ENCODE assay signal across 8 cellular contexts in the genomic region with DNA sequence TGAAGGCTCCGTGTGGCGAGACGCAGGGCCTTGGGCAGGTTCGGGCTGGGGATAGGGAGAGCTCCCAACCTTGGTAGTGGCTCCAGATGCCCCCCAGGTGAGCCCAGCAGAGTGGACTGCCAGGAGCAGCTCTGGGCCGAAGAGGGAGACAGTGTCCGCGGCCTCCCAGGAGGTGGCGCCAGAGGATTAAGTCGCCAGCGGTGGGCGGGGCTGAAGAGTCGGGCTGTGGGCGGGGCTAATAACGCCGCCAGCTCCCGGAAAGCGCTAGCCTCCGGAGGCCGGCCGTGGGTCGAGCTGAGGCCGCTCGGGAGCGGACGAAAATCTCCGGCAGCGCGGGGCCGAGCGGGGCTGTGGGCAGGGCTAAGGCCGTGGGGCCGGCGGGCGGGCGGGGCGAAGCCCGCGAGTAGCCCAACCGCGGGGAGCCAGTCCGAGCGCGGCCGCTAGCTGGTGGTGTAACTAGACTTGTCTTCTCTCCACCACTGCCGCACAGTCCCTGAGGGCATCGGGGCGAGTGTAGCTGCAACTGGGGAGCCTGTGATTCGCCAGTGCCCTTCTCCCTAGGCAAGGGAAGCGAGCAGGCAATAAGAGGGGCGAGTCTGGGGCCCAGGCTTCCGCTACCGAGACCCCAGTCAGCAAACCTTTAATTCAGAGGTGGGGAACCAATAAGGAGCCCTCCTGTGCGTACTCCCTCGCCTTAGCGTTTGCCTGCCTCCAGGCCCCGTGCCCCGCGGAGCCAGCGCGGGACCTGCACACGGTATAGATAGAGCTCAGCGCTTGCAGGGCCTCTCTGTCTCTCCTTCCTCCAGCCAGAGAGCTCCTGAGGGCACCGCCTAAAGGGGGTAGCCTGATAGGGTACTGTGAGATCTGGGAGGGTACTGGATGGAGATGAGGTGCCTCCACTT. TPM values are rescaled to one million over a fixed set of nuclear protein-coding genes. Genes with fewer than 3 reads are reported as not detected.
DNase-seq lines count a peak whose midpoint lies in the region; ATAC-seq and TF ChIP-seq lines count a peak whose summit lies in the region.

No MANE protein-coding gene starts in this region.

- H3K4me3 Mint-ChIP-seq in activated naive CD4-positive, alpha-beta T cell treated with anti-CD3 and anti-CD28 coated beads, Interleukin-2, amount 50 U/mL, for 24 hours: peak overlapping the region; percentile 80

- H3K4me1 ChIP-seq in testis: peaks cover 30% of the 10 kb centered on the region

- TF ChIP-seq CTCF in GM10266 (IDR thresholded peaks at IDR 0.05; ENCODE audit: control insufficient read depth, insufficient read depth, low read depth, missing control alignments) (peak; percentile 96), omental fat pad (IDR thresholded peaks at IDR 0.05) (peak in 2 of 3 donors; percentile 31 to 65), testis (IDR thresholded peaks at IDR 0.05) (peak; percentile 82 to 89 (median 83))

- peak overlapping the region; percentile 65 for H3K27ac Mint-ChIP-seq in activated naive CD4-positive, alpha-beta T cell treated with anti-CD3 and anti-CD28 coated beads, Interleukin-2, amount 50 U/mL, for 24 hours

- H3K27ac ChIP-seq in SK-N-MC: no peak overlapping the region
- H3K27ac ChIP-seq in testis: peak overlapping the region; percentile 72 to 81

- no peaks in the 10 kb centered on the region for H3K4me1 Mint-ChIP-seq in activated naive CD4-positive, alpha-beta T cell treated with anti-CD3 and anti-CD28 coated beads, Interleukin-2, amount 50 U/mL, for 24 hours

- H3K27me3 ChIP-seq in testis: no peaks in the 10 kb centered on the region

- intact Hi-C loops in testis (cut with DNase I; ENCODE audit: low total_unique reads): loop anchor here (10.0 kb wide), 1 partner anchor 135 kb away; the partner anchor contains the start of gene APEH

- H3K9me3 ChIP-seq in SK-N-MC (ENCODE audit: low read depth, low read length): no peaks in the 10 kb centered on the region
- H3K9me3 ChIP-seq in testis: no peaks in the 10 kb centered on the region

- H3K9me3 Mint-ChIP-seq in activated naive CD4-positive, alpha-beta T cell treated with anti-CD3 and anti-CD28 coated beads, Interleukin-2, amount 50 U/mL, for 24 hours: no peaks in the 10 kb centered on the region

- H3K27me3 Mint-ChIP-seq in activated naive CD4-positive, alpha-beta T cell treated with anti-CD3 and anti-CD28 coated beads, Interleukin-2, amount 50 U/mL, for 24 hours: peaks cover 2% of the 10 kb centered on the region

- no peaks in the 10 kb centered on the region for H3K36me3 Mint-ChIP-seq in activated naive CD4-positive, alpha-beta T cell treated with anti-CD3 and anti-CD28 coated beads, Interleukin-2, amount 50 U/mL, for 24 hours

- DNase-seq in GM10266 (ENCODE audit: extremely low spot score): peak; percentile 94
- DNase-seq in NCI-H1048 (lab: John Stamatoyannopoulos, UW): peak; percentile 88
- no peak for DNase-seq in SK-N-MC (ENCODE audit: low read depth, low spot score)
- DNase-seq in globus pallidus (ENCODE audit: low spot score): peak; percentile 91
- peak; percentile 88 for DNase-seq in omental fat pad (ENCODE audit: low spot score)
- DNase-seq in testis: peak; percentile 96

- ATAC-seq in HG02588 (IDR thresholded peaks at IDR 0.05; ENCODE audit: unreplicated experiment) (peak; percentile 92), omental fat pad (ENCODE audit: low FRiP score) (peak; percentile 100)

- no peak for TF ChIP-seq POLR2A in testis (IDR thresholded peaks at IDR 0.05)

- peak overlapping the region; percentile 75 for H3K4me3 ChIP-seq in SK-N-MC
- H3K4me3 ChIP-seq in testis: peak overlapping the region; percentile 57 to 69

- H3K36me3 ChIP-seq in SK-N-MC (ENCODE audit: insufficient read depth, low read length) (no peaks in the 10 kb centered on the region), testis (ENCODE audit: low read depth, missing control alignments) (no peaks in the 10 kb centered on the region)

- WGBS in testis, 2 donors: 0 to 1% methylated on average over 5 to 30 of the region's 63 CpGs

- peak overlapping the region; percentile 14 for H3K9ac ChIP-seq in SK-N-MC (ENCODE audit: insufficient read length)

RNA-seq across cellular contexts. Expression of gene BSN, which starts 14.4 kb away (rescaled TPM):
- total RNA-seq in omental fat pad (under 1 TPM; 0.09 to 0.63 (median 0.37) TPM), testis (10 to 100 TPM; 18.9 to 25.3 TPM)
- polyA plus RNA-seq in testis (ENCODE audit: insufficient read depth, low read depth, low replicate concordance): 9.9 TPM

Comparison
In these comparisons a context has a peak if more than half of its experiments do, and no peak if none do; other contexts are left out.
1. RNA of gene BSN, which starts 14.4 kb away (total RNA-seq): 18.9 to 25.3 TPM in testis; 0.09 to 0.63 TPM in omental fat pad; every median in the first group is over 10 times any median in the second.
2. Peak in every context shown above with its lines, with median percentiles within 50 percentile points of each other: CTCF ChIP-seq.